ENCODE assay signal across 1 cellular context in genomic region chr7:151085691-151086620, GRCh38.
TF ChIP-seq lines count a peak whose summit lies in the region.

Gene AGAP3 (plus strand): TSS chr7:151086475. CDS start chr7:151086742, 267 bp downstream.

TF ChIP-seq in K562, 482 proteins besides CTCF, POLR2A, EP300 and RAD21 (continued from another document and continues in another):
- 0 out of 2 replicates have a peak, but pooled peaks have one; percentile 3 for TF ChIP-seq HBP1 (CRISPR knock-in tag; IDR thresholded peaks at IDR 0.05)
- peak; percentile 80 for TF ChIP-seq ELF2 (CRISPR knock-in tag; IDR thresholded peaks at IDR 0.05)
- peak; percentile 64 for TF ChIP-seq ZNF766 (CRISPR knock-in tag; conservative IDR thresholded peaks at IDR 0.05)
- TF ChIP-seq DACH1 (IDR thresholded peaks at IDR 0.05; ENCODE audit: partially characterized antibody): peak; percentile 64
- no peak for TF ChIP-seq CHAMP1 (IDR thresholded peaks at IDR 0.05)
- TF ChIP-seq, protein P1, sequence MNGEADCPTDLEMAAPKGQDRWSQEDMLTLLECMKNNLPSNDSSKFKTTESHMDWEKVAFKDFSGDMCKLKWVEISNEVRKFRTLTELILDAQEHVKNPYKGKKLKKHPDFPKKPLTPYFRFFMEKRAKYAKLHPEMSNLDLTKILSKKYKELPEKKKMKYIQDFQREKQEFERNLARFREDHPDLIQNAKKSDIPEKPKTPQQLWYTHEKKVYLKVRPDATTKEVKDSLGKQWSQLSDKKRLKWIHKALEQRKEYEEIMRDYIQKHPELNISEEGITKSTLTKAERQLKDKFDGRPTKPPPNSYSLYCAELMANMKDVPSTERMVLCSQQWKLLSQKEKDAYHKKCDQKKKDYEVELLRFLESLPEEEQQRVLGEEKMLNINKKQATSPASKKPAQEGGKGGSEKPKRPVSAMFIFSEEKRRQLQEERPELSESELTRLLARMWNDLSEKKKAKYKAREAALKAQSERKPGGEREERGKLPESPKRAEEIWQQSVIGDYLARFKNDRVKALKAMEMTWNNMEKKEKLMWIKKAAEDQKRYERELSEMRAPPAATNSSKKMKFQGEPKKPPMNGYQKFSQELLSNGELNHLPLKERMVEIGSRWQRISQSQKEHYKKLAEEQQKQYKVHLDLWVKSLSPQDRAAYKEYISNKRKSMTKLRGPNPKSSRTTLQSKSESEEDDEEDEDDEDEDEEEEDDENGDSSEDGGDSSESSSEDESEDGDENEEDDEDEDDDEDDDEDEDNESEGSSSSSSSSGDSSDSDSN (IDR thresholded peaks at IDR 0.05; ENCODE audit: borderline replicate concordance in 1 of 2, low read depth in 2 of 2, low read length in 2 of 2): peak in 1 of 2 experiments; percentile 89; a peak in 2 of 4 replicates
- TF ChIP-seq HNRNPL (IDR thresholded peaks at IDR 0.05; ENCODE audit: low read depth, low read length): peak; percentile 94
- peak; percentile 72; the same call in 1 of the 2 replicates for TF ChIP-seq CHCHD3 (CRISPR knock-in tag; IDR thresholded peaks at IDR 0.05)
- peak; percentile 43; the same call in 1 of the 2 replicates for TF ChIP-seq HDAC8 (tag; IDR thresholded peaks at IDR 0.05)
- no peak for TF ChIP-seq ZZZ3 (IDR thresholded peaks at IDR 0.05)
- no peak for TF ChIP-seq ZNF589 (CRISPR knock-in tag; IDR thresholded peaks at IDR 0.05; ENCODE audit: low read depth)
- TF ChIP-seq NCOA1 (IDR thresholded peaks at IDR 0.05; ENCODE audit: low read depth): 0 out of 2 replicates have a peak, but pooled peaks have one; percentile 18
- no peak for TF ChIP-seq ZNF140 (CRISPR knock-in tag; IDR thresholded peaks at IDR 0.05)
- TF ChIP-seq, protein P2, sequence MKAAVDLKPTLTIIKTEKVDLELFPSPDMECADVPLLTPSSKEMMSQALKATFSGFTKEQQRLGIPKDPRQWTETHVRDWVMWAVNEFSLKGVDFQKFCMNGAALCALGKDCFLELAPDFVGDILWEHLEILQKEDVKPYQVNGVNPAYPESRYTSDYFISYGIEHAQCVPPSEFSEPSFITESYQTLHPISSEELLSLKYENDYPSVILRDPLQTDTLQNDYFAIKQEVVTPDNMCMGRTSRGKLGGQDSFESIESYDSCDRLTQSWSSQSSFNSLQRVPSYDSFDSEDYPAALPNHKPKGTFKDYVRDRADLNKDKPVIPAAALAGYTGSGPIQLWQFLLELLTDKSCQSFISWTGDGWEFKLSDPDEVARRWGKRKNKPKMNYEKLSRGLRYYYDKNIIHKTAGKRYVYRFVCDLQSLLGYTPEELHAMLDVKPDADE (conservative IDR thresholded peaks at IDR 0.05; ENCODE audit: control insufficient read depth, low read depth, low read length): peak; percentile 74; the same call in 1 of the 2 replicates
- TF ChIP-seq, protein P3, sequence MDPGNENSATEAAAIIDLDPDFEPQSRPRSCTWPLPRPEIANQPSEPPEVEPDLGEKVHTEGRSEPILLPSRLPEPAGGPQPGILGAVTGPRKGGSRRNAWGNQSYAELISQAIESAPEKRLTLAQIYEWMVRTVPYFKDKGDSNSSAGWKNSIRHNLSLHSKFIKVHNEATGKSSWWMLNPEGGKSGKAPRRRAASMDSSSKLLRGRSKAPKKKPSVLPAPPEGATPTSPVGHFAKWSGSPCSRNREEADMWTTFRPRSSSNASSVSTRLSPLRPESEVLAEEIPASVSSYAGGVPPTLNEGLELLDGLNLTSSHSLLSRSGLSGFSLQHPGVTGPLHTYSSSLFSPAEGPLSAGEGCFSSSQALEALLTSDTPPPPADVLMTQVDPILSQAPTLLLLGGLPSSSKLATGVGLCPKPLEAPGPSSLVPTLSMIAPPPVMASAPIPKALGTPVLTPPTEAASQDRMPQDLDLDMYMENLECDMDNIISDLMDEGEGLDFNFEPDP (CRISPR knock-in tag; IDR thresholded peaks at IDR 0.05): 0 out of 2 replicates have a peak, but pooled peaks have one; percentile 34
- TF ChIP-seq, protein P4, sequence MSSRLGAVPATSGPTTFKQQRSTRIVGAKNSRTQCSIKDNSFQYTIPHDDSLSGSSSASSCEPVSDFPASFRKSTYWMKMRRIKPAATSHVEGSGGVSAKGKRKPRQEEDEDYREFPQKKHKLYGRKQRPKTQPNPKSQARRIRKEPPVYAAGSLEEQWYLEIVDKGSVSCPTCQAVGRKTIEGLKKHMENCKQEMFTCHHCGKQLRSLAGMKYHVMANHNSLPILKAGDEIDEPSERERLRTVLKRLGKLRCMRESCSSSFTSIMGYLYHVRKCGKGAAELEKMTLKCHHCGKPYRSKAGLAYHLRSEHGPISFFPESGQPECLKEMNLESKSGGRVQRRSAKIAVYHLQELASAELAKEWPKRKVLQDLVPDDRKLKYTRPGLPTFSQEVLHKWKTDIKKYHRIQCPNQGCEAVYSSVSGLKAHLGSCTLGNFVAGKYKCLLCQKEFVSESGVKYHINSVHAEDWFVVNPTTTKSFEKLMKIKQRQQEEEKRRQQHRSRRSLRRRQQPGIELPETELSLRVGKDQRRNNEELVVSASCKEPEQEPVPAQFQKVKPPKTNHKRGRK (tag; IDR thresholded peaks at IDR 0.05): no peak
- TF ChIP-seq RAD51 (IDR thresholded peaks at IDR 0.05; ENCODE audit: borderline replicate concordance, low read depth): 0 out of 2 replicates have a peak, but pooled peaks have one; percentile 49
- peak; percentile 61; the same call in 1 of the 2 replicates for TF ChIP-seq NFIC (IDR thresholded peaks at IDR 0.05)
- no peak for TF ChIP-seq CC2D1A (IDR thresholded peaks at IDR 0.05)
- peak; percentile 54; the same call in 1 of the 2 replicates for TF ChIP-seq MBD2 (IDR thresholded peaks at IDR 0.05; ENCODE audit: borderline replicate concordance, low read depth)
- peak; percentile 54 for TF ChIP-seq USF2 (CRISPR knock-in tag; IDR thresholded peaks at IDR 0.05)
- TF ChIP-seq, protein P5, sequence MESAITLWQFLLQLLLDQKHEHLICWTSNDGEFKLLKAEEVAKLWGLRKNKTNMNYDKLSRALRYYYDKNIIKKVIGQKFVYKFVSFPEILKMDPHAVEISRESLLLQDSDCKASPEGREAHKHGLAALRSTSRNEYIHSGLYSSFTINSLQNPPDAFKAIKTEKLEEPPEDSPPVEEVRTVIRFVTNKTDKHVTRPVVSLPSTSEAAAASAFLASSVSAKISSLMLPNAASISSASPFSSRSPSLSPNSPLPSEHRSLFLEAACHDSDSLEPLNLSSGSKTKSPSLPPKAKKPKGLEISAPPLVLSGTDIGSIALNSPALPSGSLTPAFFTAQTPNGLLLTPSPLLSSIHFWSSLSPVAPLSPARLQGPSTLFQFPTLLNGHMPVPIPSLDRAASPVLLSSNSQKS (CRISPR knock-in tag; IDR thresholded peaks at IDR 0.05): no peak
- TF ChIP-seq HNRNPUL1 (IDR thresholded peaks at IDR 0.05; ENCODE audit: low read length): no peak
- TF ChIP-seq SRSF3 (IDR thresholded peaks at IDR 0.05; ENCODE audit: insufficient read depth, low read length): no peak
- TF ChIP-seq ZNF436 (CRISPR knock-in tag; IDR thresholded peaks at IDR 0.05): no peak
- peak; percentile 95 for TF ChIP-seq TFAP4 (CRISPR knock-in tag; IDR thresholded peaks at IDR 0.05; ENCODE audit: borderline replicate concordance)
- TF ChIP-seq ATF4 (CRISPR knock-in tag; IDR thresholded peaks at IDR 0.05): 0 out of 2 replicates have a peak, but pooled peaks have one; percentile 13
- TF ChIP-seq SP1 (CRISPR knock-in tag; IDR thresholded peaks at IDR 0.05): peak; percentile 80
- TF ChIP-seq ZNF551 (CRISPR knock-in tag; IDR thresholded peaks at IDR 0.05): no peak
- peak; percentile 70; the same call in 1 of the 2 replicates for TF ChIP-seq PTBP1 (IDR thresholded peaks at IDR 0.05; ENCODE audit: low read depth, low read length)
- TF ChIP-seq HCFC1 (IDR thresholded peaks at IDR 0.05; ENCODE audit: low read depth, low read length): no peak
- TF ChIP-seq SRSF1 (IDR thresholded peaks at IDR 0.05; ENCODE audit: low read depth, low read length): 0 out of 2 replicates have a peak, but pooled peaks have one; percentile 55
- no peak for TF ChIP-seq JUNB (CRISPR knock-in tag; conservative IDR thresholded peaks at IDR 0.05)
- no peak for TF ChIP-seq TCF7L2 (IDR thresholded peaks at IDR 0.05; ENCODE audit: low read depth, low read length)
- no peak; the same call in none of the 2 replicates for TF ChIP-seq BCOR (IDR thresholded peaks at IDR 0.05)
- TF ChIP-seq SPI1 (IDR thresholded peaks at IDR 0.05; ENCODE audit: borderline replicate concordance, low read depth, low read length): 0 out of 2 replicates have a peak, but pooled peaks have one; percentile 20
- peak; percentile 88; the same call in 1 of the 2 replicates for TF ChIP-seq ARID3B (CRISPR knock-in tag; IDR thresholded peaks at IDR 0.05; ENCODE audit: borderline replicate concordance)
- TF ChIP-seq FOS (IDR thresholded peaks at IDR 0.05; ENCODE audit: extremely low read depth, insufficient read length): no peak
- TF ChIP-seq, protein P6, sequence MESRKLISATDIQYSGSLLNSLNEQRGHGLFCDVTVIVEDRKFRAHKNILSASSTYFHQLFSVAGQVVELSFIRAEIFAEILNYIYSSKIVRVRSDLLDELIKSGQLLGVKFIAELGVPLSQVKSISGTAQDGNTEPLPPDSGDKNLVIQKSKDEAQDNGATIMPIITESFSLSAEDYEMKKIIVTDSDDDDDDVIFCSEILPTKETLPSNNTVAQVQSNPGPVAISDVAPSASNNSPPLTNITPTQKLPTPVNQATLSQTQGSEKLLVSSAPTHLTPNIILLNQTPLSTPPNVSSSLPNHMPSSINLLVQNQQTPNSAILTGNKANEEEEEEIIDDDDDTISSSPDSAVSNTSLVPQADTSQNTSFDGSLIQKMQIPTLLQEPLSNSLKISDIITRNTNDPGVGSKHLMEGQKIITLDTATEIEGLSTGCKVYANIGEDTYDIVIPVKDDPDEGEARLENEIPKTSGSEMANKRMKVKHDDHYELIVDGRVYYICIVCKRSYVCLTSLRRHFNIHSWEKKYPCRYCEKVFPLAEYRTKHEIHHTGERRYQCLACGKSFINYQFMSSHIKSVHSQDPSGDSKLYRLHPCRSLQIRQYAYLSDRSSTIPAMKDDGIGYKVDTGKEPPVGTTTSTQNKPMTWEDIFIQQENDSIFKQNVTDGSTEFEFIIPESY (CRISPR knock-in tag; IDR thresholded peaks at IDR 0.05): peak; percentile 47; the same call in 1 of the 2 replicates
- no peak for TF ChIP-seq TAF9B (IDR thresholded peaks at IDR 0.05; ENCODE audit: partially characterized antibody)
